30 cellular contexts compared by ENCODE assay signal in the genomic region with DNA sequence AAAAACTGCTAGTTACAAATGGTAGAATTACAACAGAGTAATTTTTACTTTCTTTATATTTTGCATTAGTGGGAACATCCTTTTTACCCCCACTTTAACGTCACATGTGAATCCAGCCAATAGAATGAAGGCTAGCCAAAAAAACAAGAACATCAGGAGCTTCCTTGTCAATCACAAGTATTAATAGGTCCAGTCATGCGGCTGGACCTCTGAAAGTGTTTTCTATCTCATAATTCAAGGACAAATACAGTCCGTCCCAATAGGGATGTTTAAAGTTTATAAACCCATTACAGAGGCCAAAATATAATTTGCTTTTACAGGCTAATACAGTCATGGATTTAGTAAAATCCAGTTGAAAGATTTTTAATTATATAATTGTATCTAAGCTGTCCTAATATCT.
"Had no signal": no experiment of that assay in that cellular context is flagged by ENCODE, and none has a peak within 500 bp of the region (broad histone marks: within the 10 kb centered on the region; RNA-seq: fewer than 3 reads in every experiment).

No MANE protein-coding gene starts in this region.

- H3K27me3 ChIP-seq: ascending aorta, cardiac muscle cell, SJSA1 had no signal

- H3K4me1 ChIP-seq: SJSA1 had no signal

- H3K4me3 Mint-ChIP-seq: activated CD4-positive, alpha-beta T cell treated with anti-CD3 and anti-CD28 coated beads for 36 hours; activated CD4-positive, alpha-beta T cell treated with anti-CD3 and anti-CD28 coated beads, Interleukin-2, amount 10 ng/mL, durations not matched to agents 7 days and 5 days; activated naive CD8-positive, alpha-beta T cell treated with anti-CD3 and anti-CD28 coated beads for 36 hours; activated T-helper 17 cell treated with anti-CD3 and anti-CD28 coated beads, Interleukin-2, amount 50 U/mL, for 72 hours; T-helper 1 cell treated with Interleukin-12 subunit alpha and Interleukin-12 subunit beta and Interleukin-4 antibody, amounts not matched to agents 30 μg/mL and 1 μg/mL, for 36 hours; T-helper 2 cell treated with Interferon-gamma antibody and Interleukin-4, amounts not matched to agents 5 μg/mL and 100 μg/mL, for 36 hours; WTC11 had no signal

- H3K27ac ChIP-seq: cardiac muscle cell, KMS-11, SJSA1 had no signal

- H3K27ac Mint-ChIP-seq: activated CD4-positive, alpha-beta T cell treated with anti-CD3 and anti-CD28 coated beads for 36 hours; activated CD4-positive, alpha-beta T cell treated with anti-CD3 and anti-CD28 coated beads, Interleukin-2, amount 10 ng/mL, durations not matched to agents 7 days and 5 days; activated naive CD8-positive, alpha-beta T cell treated with anti-CD3 and anti-CD28 coated beads for 36 hours; activated T-helper 17 cell treated with anti-CD3 and anti-CD28 coated beads, Interleukin-2, amount 50 U/mL, for 72 hours; T-helper 1 cell treated with Interleukin-12 subunit alpha and Interleukin-12 subunit beta and Interleukin-4 antibody, amounts not matched to agents 30 μg/mL and 1 μg/mL, for 36 hours; T-helper 2 cell treated with Interferon-gamma antibody and Interleukin-4, amounts not matched to agents 5 μg/mL and 100 μg/mL, for 36 hours; WTC11 had no signal

- H3K27me3 Mint-ChIP-seq: activated CD4-positive, alpha-beta T cell treated with anti-CD3 and anti-CD28 coated beads, Interleukin-2, amount 10 ng/mL, durations not matched to agents 7 days and 5 days; activated T-helper 17 cell treated with anti-CD3 and anti-CD28 coated beads, Interleukin-2, amount 50 U/mL, for 72 hours had no signal

- H3K36me3 Mint-ChIP-seq: activated naive CD8-positive, alpha-beta T cell treated with anti-CD3 and anti-CD28 coated beads for 36 hours; WTC11 had no signal

- H3K9me3 Mint-ChIP-seq: activated CD4-positive, alpha-beta T cell treated with anti-CD3 and anti-CD28 coated beads, Interleukin-2, amount 10 ng/mL, durations not matched to agents 7 days and 5 days; activated naive CD8-positive, alpha-beta T cell treated with anti-CD3 and anti-CD28 coated beads for 36 hours; activated T-helper 17 cell treated with anti-CD3 and anti-CD28 coated beads, Interleukin-2, amount 50 U/mL, for 72 hours; T-helper 1 cell treated with Interleukin-12 subunit alpha and Interleukin-12 subunit beta and Interleukin-4 antibody, amounts not matched to agents 30 μg/mL and 1 μg/mL, for 36 hours; T-helper 2 cell treated with Interferon-gamma antibody and Interleukin-4, amounts not matched to agents 5 μg/mL and 100 μg/mL, for 36 hours; WTC11 had no signal

- DNase-seq: activated CD4-positive, alpha-beta T cell treated with anti-CD3 and anti-CD28 coated beads for 36 hours; activated CD4-positive, alpha-beta T cell treated with anti-CD3 and anti-CD28 coated beads, Interleukin-2, amount 10 ng/mL, durations not matched to agents 7 days and 5 days; activated CD4-positive, alpha-beta T cell treated with anti-CD3 and anti-CD28 coated beads, Interleukin-2, amount 50 U/mL, for 48 hours; activated CD8-positive, alpha-beta memory T cell treated with anti-CD3 and anti-CD28 coated beads, Interleukin-2, amount 50 U/mL, for 4 hours; activated effector memory CD4-positive, alpha-beta T cell treated with anti-CD3 and anti-CD28 coated beads, Interleukin-2, amount 50 U/mL, for 16 hours; activated naive CD4-positive, alpha-beta T cell; activated naive CD4-positive, alpha-beta T cell treated with anti-CD3 and anti-CD28 coated beads, Interleukin-2, amount 50 U/mL, for 16 hours; activated naive CD8-positive, alpha-beta T cell treated with anti-CD3 and anti-CD28 coated beads for 36 hours; activated T-cell treated with anti-CD3 and anti-CD28 coated beads, Interleukin-2, amount 50 U/mL, for 48 hours; amygdala; MM.1S; MV-4-11; NCI-H1092; NCI-H1436 treated with DMSO at 0.1 percent for 48 hours; NCI-H1694 treated with DMSO at 0.1 percent for 48 hours; NCI-H2029; NCI-H510A; NCI-H526; NCI-H748 treated with DMSO at 0.1 percent for 48 hours; SHP77 treated with DMSO at 0.1 percent for 48 hours; SK-N-SH had no signal

- H3K9me3 ChIP-seq: ascending aorta, SJSA1, SK-N-SH had no signal

- H3K36me3 ChIP-seq: ascending aorta, cardiac muscle cell, SJSA1 had no signal

- ATAC-seq: activated CD4-positive, alpha-beta T cell treated with anti-CD3 and anti-CD28 coated beads for 36 hours; activated CD4-positive, CD25-positive, alpha-beta regulatory T cell treated with anti-CD3 and anti-CD28 coated beads, Interleukin-2, amount 50 U/mL, for 24 hours; activated T-helper 17 cell treated with anti-CD3 and anti-CD28 coated beads, Interleukin-2, amount 50 U/mL, for 72 hours; WTC11 had no signal

- H3K4me1 Mint-ChIP-seq: activated CD4-positive, alpha-beta T cell treated with anti-CD3 and anti-CD28 coated beads for 36 hours; activated CD4-positive, alpha-beta T cell treated with anti-CD3 and anti-CD28 coated beads, Interleukin-2, amount 10 ng/mL, durations not matched to agents 7 days and 5 days; activated naive CD8-positive, alpha-beta T cell treated with anti-CD3 and anti-CD28 coated beads for 36 hours; activated T-helper 17 cell treated with anti-CD3 and anti-CD28 coated beads, Interleukin-2, amount 50 U/mL, for 72 hours; WTC11 had no signal

- H3K4me3 ChIP-seq: cardiac muscle cell, SJSA1 had no signal
